Comparison of ENCODE assay signal across 2 cellular contexts in genomic region chr14:74260525-74261233, GRCh38.
A peak's percentile ranks its signal among the peaks of the same experiment; 100 is the strongest.
TF ChIP-seq lines count a peak whose summit lies in the region.

No MANE protein-coding gene starts in this region.

TF ChIP-seq in HepG2, 621 proteins besides CTCF, POLR2A, EP300 and RAD21:
- no peak for TF ChIP-seq NRL (CRISPR knock-in tag; IDR thresholded peaks at IDR 0.05; ENCODE audit: borderline replicate concordance)
- no peak for TF ChIP-seq STAT6 (CRISPR knock-in tag; IDR thresholded peaks at IDR 0.05; ENCODE audit: borderline replicate concordance)
- TF ChIP-seq RELA (CRISPR knock-in tag; IDR thresholded peaks at IDR 0.05) = no peak
- no peak for TF ChIP-seq ZNF460 (CRISPR knock-in tag; IDR thresholded peaks at IDR 0.05; ENCODE audit: borderline replicate concordance)
- TF ChIP-seq ZSCAN20 (CRISPR knock-in tag; IDR thresholded peaks at IDR 0.05; ENCODE audit: borderline replicate concordance) = no peak
- TF ChIP-seq ZNF367 (CRISPR knock-in tag; IDR thresholded peaks at IDR 0.05; ENCODE audit: borderline replicate concordance) = no peak
- TF ChIP-seq REST (IDR thresholded peaks at IDR 0.05; ENCODE audit: borderline replicate concordance in 1 of 2, low read depth in 1 of 2, low read length in 2 of 2) = no peak
- TF ChIP-seq KLF13 (CRISPR knock-in tag; IDR thresholded peaks at IDR 0.05) = no peak
- TF ChIP-seq SSRP1 (CRISPR knock-in tag; IDR thresholded peaks at IDR 0.05) = no peak
- TF ChIP-seq ZNF878 (CRISPR knock-in tag; IDR thresholded peaks at IDR 0.05) = no peak
- TF ChIP-seq NFE2L2 (IDR thresholded peaks at IDR 0.05; ENCODE audit: low read length) = no peak
- TF ChIP-seq ZNF235 (CRISPR knock-in tag; IDR thresholded peaks at IDR 0.05; ENCODE audit: borderline replicate concordance) = no peak
- no peak for TF ChIP-seq ZNF33A (CRISPR knock-in tag; IDR thresholded peaks at IDR 0.05; ENCODE audit: borderline replicate concordance)
- TF ChIP-seq HOMEZ (CRISPR knock-in tag; IDR thresholded peaks at IDR 0.05; ENCODE audit: low read depth) = no peak
- TF ChIP-seq MYC (CRISPR knock-in tag; IDR thresholded peaks at IDR 0.05; ENCODE audit: borderline replicate concordance) = no peak
- no peak for TF ChIP-seq HNRNPK (IDR thresholded peaks at IDR 0.05; ENCODE audit: low read depth, low read length, poor library complexity, severe bottlenecking)
- TF ChIP-seq ZBTB34 (CRISPR knock-in tag; IDR thresholded peaks at IDR 0.05) = no peak
- TF ChIP-seq IKZF5 (CRISPR knock-in tag; IDR thresholded peaks at IDR 0.05) = no peak

TF ChIP-seq in K562, 482 proteins besides CTCF, POLR2A, EP300 and RAD21:
- TF ChIP-seq ZNF263 (CRISPR knock-in tag; IDR thresholded peaks at IDR 0.05; ENCODE audit: borderline replicate concordance) = peak; percentile 66
- TF ChIP-seq BRD9 (IDR thresholded peaks at IDR 0.05; ENCODE audit: low read depth, partially characterized antibody) = no peak
